15 cellular contexts compared by ENCODE assay signal in genomic region chr18:67513285-67513684, GRCh38. TPM values are rescaled to one million over a fixed set of nuclear protein-coding genes. Genes with fewer than 3 reads are reported as not detected.
DNase-seq lines count a peak whose midpoint lies in the region; ATAC-seq and TF ChIP-seq lines count a peak whose summit lies in the region.
"Had no signal": no experiment of that assay in that cellular context is flagged by ENCODE, and none has a peak within 500 bp of the region (broad histone marks: within the 10 kb centered on the region; RNA-seq: fewer than 3 reads in every experiment).

No MANE protein-coding gene starts in this region.

- CTCF ChIA-PET in IMR-90 (lab: Yijun Ruan, JAX): interaction anchor here (0.8 kb wide), 1 partner anchor 95 kb away, joined by 3 read pairs; no protein-coding TSS in a partner anchor

- TF ChIP-seq CTCF in IMR-90 (conservative IDR thresholded peaks at IDR 0.05; ENCODE audit: low read depth, low read length) (no peak), astrocyte of the spinal cord (IDR thresholded peaks at IDR 0.05; ENCODE audit: low read depth, low read length) (peak; percentile 28)

- no peak overlapping the region for H3K4me3 Mint-ChIP-seq in activated naive CD8-positive, alpha-beta T cell treated with anti-CD3 and anti-CD28 coated beads for 36 hours

- H3K9me1 ChIP-seq in IMR-90 (ENCODE audit: insufficient read depth, low read length): peaks cover 8% of the 10 kb centered on the region

- H2AK5ac ChIP-seq in IMR-90 (ENCODE audit: low read depth, low read length): no peak overlapping the region

- H3K14ac ChIP-seq in IMR-90 (replicated peaks; ENCODE audit: low read depth, low read length): no peak overlapping the region

- no peak overlapping the region for H2AFZ ChIP-seq in IMR-90 (replicated peaks; ENCODE audit: low read length, poor library complexity)

- H2BK20ac ChIP-seq in IMR-90 (ENCODE audit: low read depth, low read length): no peak overlapping the region

- peaks cover 31 to 65% of the 10 kb centered on the region in 2 experiments for H3K79me1 ChIP-seq in IMR-90 (ENCODE audit: low read depth in 1 of 2, low read length in 2 of 2)

- no peak overlapping the region for H2BK15ac ChIP-seq in IMR-90 (ENCODE audit: low read depth, low read length)

- H2BK120ac ChIP-seq in IMR-90 (ENCODE audit: low read depth, low read length): no peak overlapping the region

- ATAC-seq in IMR-90 (ENCODE audit: low read depth): no peak
- no peak for ATAC-seq in HG02938 (IDR thresholded peaks at IDR 0.05; ENCODE audit: unreplicated experiment)
- ATAC-seq in esophagus mucosa: no peak
- ATAC-seq: left cardiac atrium had no signal

- H4K5ac ChIP-seq in IMR-90 (ENCODE audit: low read depth, low read length): no peak overlapping the region

- H3K27me3 ChIP-seq in IMR-90 (ENCODE audit: control insufficient read depth, insufficient read depth, low read length) (no peaks in the 10 kb centered on the region), layer of hippocampus (ENCODE audit: control insufficient read depth, insufficient read depth, low read length) (no peaks in the 10 kb centered on the region)
- H3K27me3 ChIP-seq: esophagus squamous epithelium, ovary had no signal

- no peaks in the 10 kb centered on the region for H3K9me3 ChIP-seq in IMR-90 (ENCODE audit: control insufficient read depth, insufficient read depth, low read length)
- H3K9me3 ChIP-seq: esophagus squamous epithelium, ovary had no signal

- H2AK9ac ChIP-seq in IMR-90 (replicated peaks; ENCODE audit: low read depth, low read length, poor library complexity): no peak overlapping the region

- in situ Hi-C loops in IMR-90 (cut with MboI; ENCODE audit: low sequenced_read_pairs) (loop anchor here (5.0 to 10.0 kb wide), 4 partner anchors 296 to 1152 kb away; no protein-coding TSS in a partner anchor), astrocyte of the spinal cord (cut with HindIII; ENCODE audit: low sequenced_read_pairs) (no loop called here)

- no peaks in the 10 kb centered on the region for H3K27me3 Mint-ChIP-seq in activated naive CD8-positive, alpha-beta T cell treated with anti-CD3 and anti-CD28 coated beads for 36 hours

- H4K8ac ChIP-seq in IMR-90 (ENCODE audit: low read depth in 2 of 2, low read length in 2 of 2): no peak overlapping the region

- H3K4ac ChIP-seq in IMR-90 (ENCODE audit: low read depth, low read length): no peak overlapping the region

- intact Hi-C loops in IMR-90 (cut with micrococcal nuclease): loop anchor here (10.0 kb wide), 1 partner anchor 752 kb away; no protein-coding TSS in a partner anchor

- peaks cover 4% of the 10 kb centered on the region for H3K9me3 Mint-ChIP-seq in activated naive CD8-positive, alpha-beta T cell treated with anti-CD3 and anti-CD28 coated beads for 36 hours

- dilution Hi-C loops in IMR-90 (cut with HindIII; ENCODE audit: low sequenced_read_pairs, unreplicated experiment): no loop called here

- peak overlapping the region; percentile 98 for H3K4me2 ChIP-seq in IMR-90 (ENCODE audit: low read depth, low read length)

- H3K36me3 ChIP-seq in IMR-90 (ENCODE audit: control insufficient read depth, insufficient read depth, low read length): peaks cover 22% of the 10 kb centered on the region
- H3K36me3 ChIP-seq: esophagus squamous epithelium, ovary had no signal

- H3K4me1 ChIP-seq in IMR-90 (ENCODE audit: control insufficient read depth, insufficient read depth, low read length): peaks cover 11% of the 10 kb centered on the region

- peaks cover 21% of the 10 kb centered on the region for H3K4me1 Mint-ChIP-seq in activated naive CD8-positive, alpha-beta T cell treated with anti-CD3 and anti-CD28 coated beads for 36 hours

- no peak overlapping the region for H3K18ac ChIP-seq in IMR-90 (ENCODE audit: low read depth, low read length)

- peaks cover 12% of the 10 kb centered on the region; the same call in 1 of the 2 replicates for H4K20me1 ChIP-seq in IMR-90 (ENCODE audit: insufficient read depth, low read length)

- H3K4me3 ChIP-seq in IMR-90 (ENCODE audit: insufficient read depth, low read depth, low read length) (0 out of 2 replicates have a peak overlapping the region, but pooled peaks have one; percentile 3), astrocyte of the spinal cord (ENCODE audit: low read depth, low read length) (no peak overlapping the region)
- H3K4me3 ChIP-seq: esophagus squamous epithelium, ovary had no signal

- no peak overlapping the region for H4K91ac ChIP-seq in IMR-90 (ENCODE audit: insufficient read depth, low read depth, low read length)

- WGBS in IMR-90 (ENCODE audit: extremely low coverage in 2 of 2, insufficient read length in 1 of 2), 2 experiments: no CpG with 5 or more reads among the region's 2 CpGs

- no peak for TF ChIP-seq POLR2A in IMR-90 (IDR thresholded peaks at IDR 0.05; ENCODE audit: low read depth, low read length)

- no peak overlapping the region for H3K9ac ChIP-seq in IMR-90 (ENCODE audit: low read depth, low read length)

- H3K27ac ChIP-seq in IMR-90 (ENCODE audit: insufficient read depth, low read length) (no peak overlapping the region), layer of hippocampus (ENCODE audit: low read depth, low read length) (peak overlapping the region; percentile 23)
- H3K27ac ChIP-seq: esophagus squamous epithelium, ovary had no signal

- H3K36me3 Mint-ChIP-seq in activated naive CD8-positive, alpha-beta T cell treated with anti-CD3 and anti-CD28 coated beads for 36 hours: no peaks in the 10 kb centered on the region

- POLR2A ChIA-PET in IMR-90 (lab: Charles Lee; ENCODE audit: unreplicated experiment): interaction anchor here (0.6 to 0.7 kb wide), 2 partner anchors 136 to 916 kb away, joined by 3 read pairs; no protein-coding TSS in a partner anchor

- 0 out of 2 replicates have a peak, but pooled peaks have one; percentile 22 for TF ChIP-seq RAD21 in IMR-90 (IDR thresholded peaks at IDR 0.05; ENCODE audit: low read length)

- no TSS peak for BruUV-seq in IMR-90 (replicated peaks; lab: Mats Ljungman, UMichigan)

- no peak overlapping the region for H3K23ac ChIP-seq in IMR-90 (ENCODE audit: low read depth, low read length)

- DNase-seq in D341Med (ENCODE audit: low spot score) (peak; percentile 43), IMR-90 (no peak), astrocyte of the spinal cord (ENCODE audit: low read depth, low spot score) (no peak), MV-4-11 (lab: John Stamatoyannopoulos, UW) (no peak)
- no peak for DNase-seq in activated naive CD8-positive, alpha-beta T cell treated with anti-CD3 and anti-CD28 coated beads for 36 hours
- DNase-seq: aorta; DMS79 treated with DMSO at 0.1 percent for 48 hours; esophagus squamous epithelium; left cardiac atrium; NCI-H2227 treated with DMSO at 0.1 percent for 48 hours; ovary; stimulated activated CD4-positive, alpha-beta T cell treated with anti-CD3 and anti-CD28 coated beads, Interleukin-2, amount 100 ng/mL, for 48 hours had no signal

- H2BK5ac ChIP-seq in IMR-90 (ENCODE audit: low read depth, low read length, poor library complexity, severe bottlenecking): no peak overlapping the region

- no peak overlapping the region for H3K27ac Mint-ChIP-seq in activated naive CD8-positive, alpha-beta T cell treated with anti-CD3 and anti-CD28 coated beads for 36 hours

- H3K56ac ChIP-seq in IMR-90 (ENCODE audit: extremely low read depth, insufficient read depth, low read length): no peak overlapping the region

TF ChIP-seq in IMR-90, 13 proteins besides CTCF, POLR2A, EP300 and RAD21:
- TF ChIP-seq RCOR1 (IDR thresholded peaks at IDR 0.05; ENCODE audit: insufficient replicate concordance, low read length) (no peak), MAFK (IDR thresholded peaks at IDR 0.05; ENCODE audit: low read depth, low read length) (peak; percentile 53)
TF ChIP-seq in IMR-90: peak in this region for 1.

RNA-seq across cellular contexts. Expression of gene DSEL, which starts 3.2 kb away (rescaled TPM):
- total RNA-seq in IMR-90 (2012; rRNA removed): 100 and 145 TPM in 2 replicates
- polyA plus RNA-seq in IMR-90 (2012; rRNA removed): 13.7 and 16.8 TPM in 2 replicates
- polyA plus RNA-seq in IMR-90 (2012; cell fraction: cytosol; rRNA removed): 3.9 and 5.8 TPM in 2 replicates
- polyA plus RNA-seq in IMR-90 (2012; cell fraction: nucleus; rRNA removed; ENCODE audit: low replicate concordance): 2.7 and 11.3 TPM in 2 replicates
- 0.48 TPM for total RNA-seq in esophagus mucosa
- total RNA-seq in activated naive CD8-positive, alpha-beta T cell treated with anti-CD3 and anti-CD28 coated beads for 36 hours: under 1 TPM; 0.30 to 0.35 TPM

Comparison
In these comparisons a context has a peak if more than half of its experiments do, and no peak if none do; other contexts are left out.
1. RNA of gene DSEL, which starts 3.2 kb away (total RNA-seq): 100 to 145 TPM in IMR-90; 0.48 TPM in esophagus mucosa (single experiment) and 0.30 to 0.35 TPM in activated naive CD8-positive, alpha-beta T cell treated with anti-CD3 and anti-CD28 coated beads for 36 hours; every median in the first group is over 10 times any median in the second.